In genomic region chr17:5819396-5819795, GRCh38 we compare ENCODE assay signal across 19 cellular contexts.
DNase-seq lines count a peak whose midpoint lies in the region; ATAC-seq, FAIRE-seq and TF ChIP-seq lines count a peak whose summit lies in the region.
"Had no signal": no experiment of that assay in that cellular context is flagged by ENCODE, and none has a peak within 500 bp of the region (broad histone marks: within the 10 kb centered on the region; RNA-seq: fewer than 3 reads in every experiment).

No MANE protein-coding gene starts in this region.

- no peak overlapping the region for H2BK120ac ChIP-seq in H9 (ENCODE audit: low read depth, low read length, poor library complexity, severe bottlenecking)

- DNase-seq in H9: peak; percentile 18
- DNase-seq in endothelial cell of umbilical vein (ENCODE audit: low read depth, low spot score): no peak
- no peak for DNase-seq in neural progenitor cell (ENCODE audit: low spot score)
- DNase-seq in PC-9: no peak
- no peak for DNase-seq in GM19239 (ENCODE audit: insufficient read length, low spot score)
- no peak for DNase-seq in effector memory CD4-positive, alpha-beta T cell
- DNase-seq: CD4-positive, alpha-beta memory T cell; DMS153; DND-41; HCEC 1CT had no signal

- dilution Hi-C loops in endothelial cell of umbilical vein (cut with MboI; ENCODE audit: extremely low pct_ligation_motif_present, low sequenced_read_pairs): no loop called here

- H3K9me3 Mint-ChIP-seq in H9 (no peaks in the 10 kb centered on the region), neural progenitor cell (no peaks in the 10 kb centered on the region)
- H3K9me3 Mint-ChIP-seq: CD4-positive, alpha-beta memory T cell had no signal

- CTCF ChIA-PET in endothelial cell of umbilical vein (lab: Charles Lee) (interaction anchor here (1.8 kb wide), 1 partner anchor 113 kb away, joined by 6 read pairs; no protein-coding TSS in a partner anchor), PC-9 (lab: Charles Lee) (no interaction called here)

- H3K4me1 ChIP-seq in H9 (ENCODE audit: insufficient read depth, low read length): no peaks in the 10 kb centered on the region; the same call in 1 of the 2 replicates
- H3K4me1 ChIP-seq in endothelial cell of umbilical vein (ENCODE audit: control insufficient read depth, extremely low read depth, insufficient read depth, low read length): no peaks in the 10 kb centered on the region
- H3K4me1 ChIP-seq in neural progenitor cell: no peaks in the 10 kb centered on the region
- peaks cover 14% of the 10 kb centered on the region for H3K4me1 ChIP-seq in PC-9 (replicated peaks; ENCODE audit: insufficient read depth)
- no peaks in the 10 kb centered on the region for H3K4me1 ChIP-seq in effector memory CD4-positive, alpha-beta T cell (ENCODE audit: control insufficient read depth, insufficient read depth, low read length, poor library complexity, severe bottlenecking)

- TF ChIP-seq CTCF in H9 (conservative IDR thresholded peaks at IDR 0.05): no peak
- TF ChIP-seq CTCF in endothelial cell of umbilical vein (IDR thresholded peaks at IDR 0.05; ENCODE audit: extremely low read depth in 1 of 2, insufficient read depth in 1 of 2, low read depth in 1 of 2, low read length in 2 of 2): no peak
- no peak for TF ChIP-seq CTCF in neural progenitor cell (IDR thresholded peaks at IDR 0.05)
- no peak for TF ChIP-seq CTCF in PC-9 (conservative IDR thresholded peaks at IDR 0.05)

- no peaks in the 10 kb centered on the region for H3K36me3 Mint-ChIP-seq in H9 (ENCODE audit: insufficient read depth in 1 of 3, low read depth in 3 of 3)
- H3K36me3 Mint-ChIP-seq in neural progenitor cell: no peaks in the 10 kb centered on the region
- H3K36me3 Mint-ChIP-seq: CD4-positive, alpha-beta memory T cell had no signal

- H3K56ac ChIP-seq in H9 (ENCODE audit: insufficient read length, low read depth, low read length): no peak overlapping the region

- no peaks in the 10 kb centered on the region for H3K27me3 ChIP-seq in H9 (ENCODE audit: insufficient read depth, low read length)
- H3K27me3 ChIP-seq in endothelial cell of umbilical vein (ENCODE audit: control insufficient read depth in 2 of 2, insufficient read depth in 2 of 2, low read length in 2 of 2): no peaks in the 10 kb centered on the region
- H3K27me3 ChIP-seq in neural progenitor cell: no peaks in the 10 kb centered on the region
- H3K27me3 ChIP-seq in PC-9 (ENCODE audit: insufficient read depth, low read depth): peaks cover 29% of the 10 kb centered on the region; the same call in 1 of the 2 replicates
- no peaks in the 10 kb centered on the region for H3K27me3 ChIP-seq in effector memory CD4-positive, alpha-beta T cell (replicated peaks; ENCODE audit: control insufficient read depth, insufficient read depth, low read length, poor library complexity, severe bottlenecking)

- H3K27ac Mint-ChIP-seq in H9: no peak overlapping the region
- peak overlapping the region; percentile 7 for H3K27ac Mint-ChIP-seq in neural progenitor cell
- H3K27ac Mint-ChIP-seq: B cell; CD4-positive, alpha-beta memory T cell had no signal

- WGBS in H9 (ENCODE audit: extremely low coverage, insufficient read length, low lambda C conversion rate): no CpG with 5 or more reads among the region's 2 CpGs

- H3K4me2 ChIP-seq in H9 (ENCODE audit: insufficient read depth, insufficient read length, low read length): no peak overlapping the region
- no peak overlapping the region for H3K4me2 ChIP-seq in endothelial cell of umbilical vein (ENCODE audit: insufficient read depth, low read length)
- no peak overlapping the region for H3K4me2 ChIP-seq in neural progenitor cell
- no peak overlapping the region for H3K4me2 ChIP-seq in PC-9

- no peak overlapping the region for H3K14ac ChIP-seq in H9 (ENCODE audit: insufficient read depth, low read length)

- no peak for TF ChIP-seq POLR2A in endothelial cell of umbilical vein (IDR thresholded peaks at IDR 0.05; ENCODE audit: low read depth, low read length)

- H3K27ac ChIP-seq in H9 (ENCODE audit: insufficient read length, low read depth, low read length) (no peak overlapping the region), endothelial cell of umbilical vein (ENCODE audit: insufficient read depth, low read depth, low read length) (no peak overlapping the region), neural progenitor cell (no peak overlapping the region), PC-9 (no peak overlapping the region)
- H3K27ac ChIP-seq in effector memory CD4-positive, alpha-beta T cell (ENCODE audit: insufficient read depth, low read length, poor library complexity, severe bottlenecking): no peak overlapping the region
- H3K27ac ChIP-seq: C4-2B had no signal

- H3K36me3 ChIP-seq in endothelial cell of umbilical vein (ENCODE audit: control insufficient read depth in 2 of 2, extremely low read depth in 1 of 2, insufficient read depth in 2 of 2, low read length in 2 of 2) (no peaks in the 10 kb centered on the region), neural progenitor cell (no peaks in the 10 kb centered on the region), PC-9 (ENCODE audit: low read depth) (no peaks in the 10 kb centered on the region)
- H3K36me3 ChIP-seq in effector memory CD4-positive, alpha-beta T cell (ENCODE audit: control insufficient read depth, insufficient read depth, low read length): no peaks in the 10 kb centered on the region

- H4K5ac ChIP-seq in H9 (ENCODE audit: insufficient read length, low read depth, low read length): no peak overlapping the region

- H2BK5ac ChIP-seq in H9 (ENCODE audit: insufficient read length, low read length): no peak overlapping the region

- H3K4me3 ChIP-seq in endothelial cell of umbilical vein (replicated peaks in 1 of 3; ENCODE audit: insufficient read depth in 1 of 3, low read depth in 1 of 3, low read length in 3 of 3) (no peak overlapping the region), neural progenitor cell (no peak overlapping the region), PC-9 (no peak overlapping the region)
- H3K4me3 ChIP-seq in effector memory CD4-positive, alpha-beta T cell (ENCODE audit: insufficient read depth, low read depth, low read length, poor library complexity, severe bottlenecking): no peak overlapping the region
- H3K4me3 ChIP-seq: GM12878, K562 had no signal

- H2AFZ ChIP-seq in H9 (ENCODE audit: low read length) (no peak overlapping the region), endothelial cell of umbilical vein (ENCODE audit: low read depth, low read length) (no peak overlapping the region), neural progenitor cell (replicated peaks) (no peak overlapping the region), PC-9 (no peak overlapping the region)

- H3K79me1 ChIP-seq in H9 (ENCODE audit: insufficient read depth, low read depth, low read length, poor library complexity, severe bottlenecking): no peaks in the 10 kb centered on the region

- H4K8ac ChIP-seq in H9 (replicated peaks; ENCODE audit: insufficient read length, low read depth, low read length): no peak overlapping the region

- FAIRE-seq in endothelial cell of umbilical vein (lab: Jason Lieb, UNC) (peak; percentile 15), GM19239 (lab: Jason Lieb, UNC) (no peak)
- FAIRE-seq: A204.1, D721Med, GM12878, GM18507, H1, K562 had no signal

- H3F3A ChIP-seq in neural progenitor cell (ENCODE audit: low read depth): no peaks in the 10 kb centered on the region
- H3F3A ChIP-seq in PC-9 (ENCODE audit: insufficient read depth, low read depth): no peaks in the 10 kb centered on the region

- POLR2A ChIA-PET in endothelial cell of umbilical vein (lab: Charles Lee): no interaction called here
- POLR2A ChIA-PET in PC-9 (lab: Charles Lee; ENCODE audit: unreplicated experiment): interaction anchor here (0.8 kb wide), 1 partner anchor 1523 kb away, joined by 3 read pairs; no protein-coding TSS in a partner anchor

- H3K9me3 ChIP-seq in H9 (ENCODE audit: control insufficient read depth, low read depth, low read length) (no peaks in the 10 kb centered on the region), endothelial cell of umbilical vein (replicated peaks; ENCODE audit: control insufficient read depth, insufficient read depth, low read length) (no peaks in the 10 kb centered on the region), neural progenitor cell (ENCODE audit: low read depth) (no peaks in the 10 kb centered on the region), PC-9 (ENCODE audit: insufficient read depth, low read depth) (no peaks in the 10 kb centered on the region)
- H3K9me3 ChIP-seq in effector memory CD4-positive, alpha-beta T cell (ENCODE audit: control insufficient read depth, low read length): no peaks in the 10 kb centered on the region

- H3K23ac ChIP-seq in H9 (ENCODE audit: insufficient read length, low read depth, low read length): no peak overlapping the region

- H3K9me1 ChIP-seq in endothelial cell of umbilical vein (replicated peaks; ENCODE audit: control insufficient read depth, extremely low read depth, insufficient read depth, low read length): no peaks in the 10 kb centered on the region

- BruUV-seq in endothelial cell of umbilical vein (replicated peaks; lab: Mats Ljungman, UMichigan): no TSS peak
- BruUV-seq in PC-9 (replicated peaks; lab: Mats Ljungman, UMichigan): no TSS peak

- no peak overlapping the region for H4K91ac ChIP-seq in H9 (ENCODE audit: insufficient read length, low read depth, low read length)

- H3K18ac ChIP-seq in H9 (ENCODE audit: insufficient read length, low read depth, low read length): no peak overlapping the region

- no peak overlapping the region for H3T11ph ChIP-seq in H9 (ENCODE audit: low read length)

- H2BK20ac ChIP-seq in H9 (ENCODE audit: low read depth, low read length, poor library complexity, severe bottlenecking): no peak overlapping the region

- no peaks in the 10 kb centered on the region for H3K79me2 ChIP-seq in H9 (ENCODE audit: insufficient read depth, low read length)
- no peaks in the 10 kb centered on the region for H3K79me2 ChIP-seq in endothelial cell of umbilical vein (ENCODE audit: control insufficient read depth, insufficient read depth, low read length)
- H3K79me2 ChIP-seq in neural progenitor cell (ENCODE audit: low read depth): no peaks in the 10 kb centered on the region
- no peaks in the 10 kb centered on the region for H3K79me2 ChIP-seq in PC-9 (ENCODE audit: low read depth)

- H3K4me1 Mint-ChIP-seq in H9: peaks cover 23 to 29% of the 10 kb centered on the region in 2 experiments
- peaks cover 22% of the 10 kb centered on the region for H3K4me1 Mint-ChIP-seq in neural progenitor cell
- H3K4me1 Mint-ChIP-seq: B cell; CD4-positive, alpha-beta memory T cell had no signal

- no peaks in the 10 kb centered on the region for H4K20me1 ChIP-seq in H9 (ENCODE audit: control insufficient read depth, insufficient read depth, insufficient read length)
- no peaks in the 10 kb centered on the region for H4K20me1 ChIP-seq in endothelial cell of umbilical vein (replicated peaks; ENCODE audit: control insufficient read depth, extremely low read depth, insufficient read depth, low read length)
- no peaks in the 10 kb centered on the region for H4K20me1 ChIP-seq in neural progenitor cell (ENCODE audit: low read depth)
- H4K20me1 ChIP-seq in PC-9 (ENCODE audit: insufficient read depth): no peaks in the 10 kb centered on the region

- peaks cover 3% of the 10 kb centered on the region for H3K27me3 Mint-ChIP-seq in H9 (ENCODE audit: low read depth)
- H3K27me3 Mint-ChIP-seq in neural progenitor cell (ENCODE audit: insufficient read depth, low read depth): peaks cover 8% of the 10 kb centered on the region

- H3K9ac ChIP-seq in H9 (ENCODE audit: extremely low read depth, insufficient read length, low read length) (no peak overlapping the region), endothelial cell of umbilical vein (replicated peaks; ENCODE audit: extremely low read depth, insufficient read depth, low read length) (no peak overlapping the region), neural progenitor cell (no peak overlapping the region)

- intact Hi-C loops in endothelial cell of umbilical vein (cut with micrococcal nuclease) (no loop called here), PC-9 (cut with micrococcal nuclease; ENCODE audit: unreplicated experiment) (no loop called here)

- no peak overlapping the region for H2AK5ac ChIP-seq in H9 (ENCODE audit: insufficient read length, low read length)

- no peak overlapping the region for H2BK15ac ChIP-seq in H9 (ENCODE audit: low read depth, low read length)

- H3K4me3 Mint-ChIP-seq in H9 (no peak overlapping the region), neural progenitor cell (no peak overlapping the region)
- H3K4me3 Mint-ChIP-seq: B cell; CD4-positive, alpha-beta memory T cell had no signal

- H2BK12ac ChIP-seq in H9 (ENCODE audit: insufficient read length, low read depth, low read length): no peak overlapping the region

- no peak for ATAC-seq in GM21367 (IDR thresholded peaks at IDR 0.05; ENCODE audit: unreplicated experiment)
- ATAC-seq: GM12878, K562 had no signal

- H3K23me2 ChIP-seq in H9 (ENCODE audit: insufficient read length, low read depth, low read length, poor library complexity, severe bottlenecking): no peaks in the 10 kb centered on the region

- no peak overlapping the region for H3K4ac ChIP-seq in H9 (ENCODE audit: low read depth, low read length)

- no peaks in the 10 kb centered on the region for H3K9me2 ChIP-seq in PC-9 (ENCODE audit: insufficient read depth)
